15 cellular contexts compared by ENCODE assay signal in genomic region chr3:60588806-60589205, GRCh38.
DNase-seq lines count a peak whose midpoint lies in the region; ATAC-seq and TF ChIP-seq lines count a peak whose summit lies in the region.
"Had no signal": no experiment of that assay in that cellular context is flagged by ENCODE, and none has a peak within 500 bp of the region (broad histone marks: within the 10 kb centered on the region; RNA-seq: fewer than 3 reads in every experiment).

No MANE protein-coding gene starts in this region.

- ATAC-seq in HG03520 (IDR thresholded peaks at IDR 0.05; ENCODE audit: unreplicated experiment): no peak
- ATAC-seq: natural killer cell treated with Interleukin-12 subunit alpha and Interleukin-12 subunit beta and Interleukin-15 and Interleukin-18, amount 100 ng/mL, for 72 hours had no signal

- H3K36me3 ChIP-seq in SJSA1: no peaks in the 10 kb centered on the region
- no peaks in the 10 kb centered on the region for H3K36me3 ChIP-seq in BE2C
- H3K36me3 ChIP-seq: cardiac muscle cell had no signal

- H3K27me3 ChIP-seq in AG04450 (ENCODE audit: control insufficient read depth, insufficient read depth, low read length) (no peaks in the 10 kb centered on the region), SJSA1 (replicated peaks) (no peaks in the 10 kb centered on the region), BE2C (no peaks in the 10 kb centered on the region)

- no peaks in the 10 kb centered on the region for H3K9me3 ChIP-seq in AG04450 (ENCODE audit: control insufficient read depth, insufficient read depth, low read length)
- H3K9me3 ChIP-seq in SJSA1 (replicated peaks): no peaks in the 10 kb centered on the region
- no peaks in the 10 kb centered on the region for H3K9me3 ChIP-seq in BE2C

- peak; percentile 8 for DNase-seq in AG04450 (ENCODE audit: low read depth, low spot score)
- peak; percentile 56 for DNase-seq in HCEC 1CT
- peak; percentile 28 to 54 for DNase-seq in SJSA1 (ENCODE audit: low read depth in 1 of 2, low spot score in 2 of 2)
- DNase-seq in fibroblast of the aortic adventitia (ENCODE audit: low read depth): peak; percentile 17
- no peak for DNase-seq in NCI-H1048 (lab: John Stamatoyannopoulos, UW)
- DNase-seq in BE2C: no peak
- no peak for DNase-seq in NCI-H774 (lab: John Stamatoyannopoulos, UW)
- DNase-seq: activated CD4-positive, alpha-beta T cell treated with anti-CD3 and anti-CD28 coated beads for 1 hour; activated CD8-positive, alpha-beta memory T cell treated with anti-CD3 and anti-CD28 coated beads, Interleukin-2, amount 50 U/mL, for 48 hours; activated naive CD4-positive, alpha-beta T cell; NCI-H187 treated with DMSO at 0.1 percent for 48 hours; NCI-H510A treated with DMSO at 0.1 percent for 48 hours had no signal

- TF ChIP-seq CTCF in AG04450 (IDR thresholded peaks at IDR 0.05; ENCODE audit: low read depth, low read length): no peak
- TF ChIP-seq CTCF in fibroblast of the aortic adventitia (IDR thresholded peaks at IDR 0.05; ENCODE audit: insufficient read depth, low read length): no peak
- no peak for TF ChIP-seq CTCF in BE2C (IDR thresholded peaks at IDR 0.05; ENCODE audit: low read depth, low read length)

- H3K27ac ChIP-seq in AG04450 (ENCODE audit: low read depth, low read length): no peak overlapping the region
- H3K27ac ChIP-seq in SJSA1: peak overlapping the region; percentile 53
- H3K27ac ChIP-seq: cardiac muscle cell had no signal

- CTCF ChIA-PET in AG04450 (lab: Charles Lee): no interaction called here

- POLR2A ChIA-PET in AG04450 (lab: Yijun Ruan, JAX): no interaction called here

- no peak overlapping the region for H3K4me3 ChIP-seq in AG04450 (ENCODE audit: low read depth, low read length)
- H3K4me3 ChIP-seq in SJSA1: no peak overlapping the region
- no peak overlapping the region for H3K4me3 ChIP-seq in fibroblast of the aortic adventitia (ENCODE audit: low read depth, low read length)
- no peak overlapping the region for H3K4me3 ChIP-seq in BE2C (ENCODE audit: low read depth, low read length)
- H3K4me3 ChIP-seq: cardiac muscle cell had no signal

- H3K4me1 ChIP-seq in SJSA1 (replicated peaks) (peaks cover 32% of the 10 kb centered on the region), BE2C (no peaks in the 10 kb centered on the region)

Comparison
In these comparisons a context has a peak if more than half of its experiments do, and no peak if none do; other contexts are left out.
1. DNase-seq: peak in AG04450 (single experiment), HCEC 1CT (single experiment), SJSA1 (2 of 2) and fibroblast of the aortic adventitia (single experiment); none in NCI-H1048 (single experiment), BE2C (single experiment) and NCI-H774 (single experiment).